ENCODE assay signal across 23 cellular contexts in genomic region chr14:85596562-85596961, GRCh38.
DNase-seq lines count a peak whose midpoint lies in the region.
"Had no signal": no experiment of that assay in that cellular context is flagged by ENCODE, and none has a peak within 500 bp of the region (broad histone marks: within the 10 kb centered on the region; RNA-seq: fewer than 3 reads in every experiment).

No MANE protein-coding gene starts in this region.

- intact Hi-C loops in CD4-positive, alpha-beta memory T cell (cut with micrococcal nuclease) = no loop called here

- CTCF ChIA-PET in CD4-positive, alpha-beta memory T cell (lab: Charles Lee; ENCODE audit: partially characterized antibody) = no interaction called here

- H3K4me1 Mint-ChIP-seq in CD4-positive, alpha-beta memory T cell = no peaks in the 10 kb centered on the region
- H3K4me1 Mint-ChIP-seq: activated naive CD4-positive, alpha-beta T cell treated with anti-CD3 and anti-CD28 coated beads, Interleukin-2, amount 50 U/mL, for 24 hours; IgD-negative memory B cell had no signal

- no peaks in the 10 kb centered on the region for H3K36me3 Mint-ChIP-seq in CD4-positive, alpha-beta memory T cell
- H3K36me3 Mint-ChIP-seq: activated naive CD4-positive, alpha-beta T cell treated with anti-CD3 and anti-CD28 coated beads, Interleukin-2, amount 50 U/mL, for 24 hours; IgD-negative memory B cell had no signal

- H3K27me3 Mint-ChIP-seq in CD4-positive, alpha-beta memory T cell = no peaks in the 10 kb centered on the region
- H3K27me3 Mint-ChIP-seq: IgD-negative memory B cell had no signal

- H3K27me3 ChIP-seq in CD4-positive, alpha-beta memory T cell (ENCODE audit: insufficient read depth, low read length) = no peaks in the 10 kb centered on the region
- H3K27me3 ChIP-seq: BE2C, stomach, thyroid gland had no signal

- no peaks in the 10 kb centered on the region for H3K4me1 ChIP-seq in CD4-positive, alpha-beta memory T cell (ENCODE audit: insufficient read depth, low read length)
- H3K4me1 ChIP-seq: stomach had no signal

- POLR2A ChIA-PET in CD4-positive, alpha-beta memory T cell (lab: Charles Lee; ENCODE audit: partially characterized antibody) = no interaction called here

- no peaks in the 10 kb centered on the region for H3K9me3 ChIP-seq in CD4-positive, alpha-beta memory T cell (ENCODE audit: control insufficient read depth in 1 of 2, low read length in 2 of 2)
- H3K9me3 ChIP-seq: BE2C, stomach, thyroid gland had no signal

- no peak overlapping the region for H3K27ac Mint-ChIP-seq in CD4-positive, alpha-beta memory T cell
- H3K27ac Mint-ChIP-seq: activated naive CD4-positive, alpha-beta T cell treated with anti-CD3 and anti-CD28 coated beads, Interleukin-2, amount 50 U/mL, for 24 hours; activated T-helper 2 cell treated with anti-CD3 and anti-CD28 coated beads, Interferon-gamma antibody, Interleukin-2, Interleukin-4, amounts not matched to agents 10 μg/mL and 5 μg/mL and 100 μg/mL, durations not matched to agents 14 hours and 24 hours and 36 hours; IgD-negative memory B cell had no signal

- peaks cover 0 to 5% (median 0%) of the 10 kb centered on the region in 8 donors for H3K9me3 Mint-ChIP-seq in CD4-positive, alpha-beta memory T cell
- H3K9me3 Mint-ChIP-seq: activated T-helper 2 cell treated with anti-CD3 and anti-CD28 coated beads, Interferon-gamma antibody, Interleukin-2, Interleukin-4, amounts not matched to agents 10 μg/mL and 5 μg/mL and 100 μg/mL, durations not matched to agents 14 hours and 24 hours and 36 hours; nephron had no signal

- H3K4me3 Mint-ChIP-seq in CD4-positive, alpha-beta memory T cell = no peak overlapping the region
- H3K4me3 Mint-ChIP-seq: activated naive CD4-positive, alpha-beta T cell treated with anti-CD3 and anti-CD28 coated beads, Interleukin-2, amount 50 U/mL, for 24 hours; IgD-negative memory B cell; nephron had no signal

- H3K4me3 ChIP-seq in CD4-positive, alpha-beta memory T cell (ENCODE audit: low read length in 2 of 2) = no peak overlapping the region
- H3K4me3 ChIP-seq: skin epidermis, stomach, thyroid gland had no signal

- H3K36me3 ChIP-seq in CD4-positive, alpha-beta memory T cell (ENCODE audit: insufficient read depth, low read length) = no peaks in the 10 kb centered on the region
- H3K36me3 ChIP-seq: BE2C, stomach, thyroid gland had no signal

- DNase-seq in DMS153 (lab: John Stamatoyannopoulos, UW) (peak; percentile 81), NCI-H128 (lab: John Stamatoyannopoulos, UW; ENCODE audit: unreplicated experiment) (peak; percentile 51), NCI-H2171 (lab: John Stamatoyannopoulos, UW) (peak; percentile 85), SHP77 (lab: John Stamatoyannopoulos, UW) (peak; percentile 32 to 55), NCI-H2227 (lab: John Stamatoyannopoulos, UW; ENCODE audit: unreplicated experiment) (no peak), HCEC 1CT (no peak), NCI-H2081 treated with DMSO at 0.1 percent for 48 hours (lab: John Stamatoyannopoulos, UW) (no peak)
- DNase-seq in CD4-positive, alpha-beta memory T cell = no peak
- DNase-seq: activated CD4-positive, alpha-beta T cell treated with anti-CD3 and anti-CD28 coated beads, Interleukin-2, amount 50 U/mL, for 48 hours; BE2C; effector CD4-positive, alpha-beta T cell; kidney; NCI-H446 treated with DMSO at 0.1 percent for 48 hours; stimulated activated CD8-positive, alpha-beta memory T cell treated with anti-CD3 and anti-CD28 coated beads, Interleukin-4, amount 100 ng/mL, for 48 hours; stomach; T-helper 1 cell had no signal

- H3K27ac ChIP-seq in CD4-positive, alpha-beta memory T cell (ENCODE audit: low read depth, low read length) = no peak overlapping the region
- H3K27ac ChIP-seq: epithelial cell of prostate, skin epidermis, stomach, thyroid gland had no signal

Comparison
In these comparisons a context has a peak if more than half of its experiments do, and no peak if none do; other contexts are left out.
1. DNase-seq: peak in DMS153 (single experiment), NCI-H128 (single experiment), NCI-H2171 (single experiment) and SHP77 (2 of 2); none in NCI-H2227 (single experiment), HCEC 1CT (single experiment), CD4-positive, alpha-beta memory T cell (0 of 5) and NCI-H2081 treated with DMSO at 0.1 percent for 48 hours (single experiment).